In genomic region chr6:111662794-111663231, GRCh38 we compare ENCODE assay signal across 1 cellular context.
TF ChIP-seq lines count a peak whose summit lies in the region.

No MANE protein-coding gene starts in this region.

TF ChIP-seq in K562, 482 proteins besides CTCF, POLR2A, EP300 and RAD21 (continued from another document):
- TF ChIP-seq PBX2 (CRISPR knock-in tag; IDR thresholded peaks at IDR 0.05; ENCODE audit: low read depth) (no peak), PBX2 (tag; conservative IDR thresholded peaks at IDR 0.05; ENCODE audit: low read depth) (peak; percentile 57; the same call in 1 of the 2 replicates), MEIS2 (IDR thresholded peaks at IDR 0.05; ENCODE audit: partially characterized antibody) (peak; percentile 55)
TF ChIP-seq in K562: peak in this region for 2.
